ENCODE assay signal across 26 cellular contexts in the genomic region with DNA sequence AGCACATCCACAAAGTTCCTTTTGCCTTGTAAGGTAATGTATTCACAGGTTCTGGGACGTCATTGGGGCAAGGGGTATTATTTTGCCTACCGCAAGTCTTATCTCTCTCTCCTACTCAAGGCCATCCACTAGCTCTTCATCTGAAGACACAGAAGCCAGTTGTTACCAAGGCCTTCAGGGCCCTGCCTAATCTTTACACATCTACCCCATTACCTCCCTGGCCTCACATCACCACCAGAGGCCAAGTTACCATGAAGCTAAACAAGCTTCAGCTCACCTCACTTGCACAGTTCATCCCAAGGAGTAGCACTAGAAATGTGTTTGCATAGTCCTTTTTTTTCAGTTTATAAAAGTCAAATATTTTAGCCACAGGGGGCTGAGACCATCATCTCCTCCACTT. TPM values are rescaled to one million over a fixed set of nuclear protein-coding genes. Genes with fewer than 3 reads are reported as not detected.
"Had no signal": no experiment of that assay in that cellular context is flagged by ENCODE, and none has a peak within 500 bp of the region (broad histone marks: within the 10 kb centered on the region; RNA-seq: fewer than 3 reads in every experiment).

No MANE protein-coding gene starts in this region.

- H3K4me1 Mint-ChIP-seq: activated B cell treated with CpG ODN at 0.5 μM for 24 hours; activated naive CD4-positive, alpha-beta T cell treated with anti-CD3 and anti-CD28 coated beads, Interleukin-2, amount 10 ng/mL, durations not matched to agents 7 days and 5 days; stimulated activated naive B cell treated with anti-CD40 and anti-IgM and Interleukin-4, amounts not matched to agents 10 μg/mL and 1 μg/mL and 100 μg/mL, for 72 hours had no signal

- H3K27ac Mint-ChIP-seq: activated B cell treated with CpG ODN at 0.5 μM for 24 hours; activated CD4-positive, alpha-beta memory T cell treated with anti-CD3 and anti-CD28 coated beads, Interleukin-2, amount 10 ng/mL, durations not matched to agents 7 days and 5 days; activated naive CD4-positive, alpha-beta T cell treated with anti-CD3 and anti-CD28 coated beads, Interleukin-2, amount 10 ng/mL, durations not matched to agents 7 days and 5 days; stimulated activated naive B cell treated with anti-CD40 and anti-IgM and Interleukin-4, amounts not matched to agents 10 μg/mL and 1 μg/mL and 100 μg/mL, for 72 hours had no signal

- DNase-seq: activated B cell treated with CpG ODN at 0.5 μM for 24 hours; activated CD4-positive, alpha-beta memory T cell treated with anti-CD3 and anti-CD28 coated beads, Interleukin-2, amount 10 ng/mL, durations not matched to agents 7 days and 5 days; activated CD4-positive, alpha-beta T cell treated with anti-CD3 and anti-CD28 coated beads for 4 hours; activated gamma-delta T cell; activated naive CD4-positive, alpha-beta T cell treated with anti-CD3 and anti-CD28 coated beads, Interleukin-2, amount 10 ng/mL, durations not matched to agents 7 days and 5 days; anterior cingulate cortex; effector CD8-positive, alpha-beta T cell; esophagus squamous epithelium; foreskin melanocyte; heart right ventricle; kidney glomerular epithelial cell; left ventricle myocardium inferior; nucleus accumbens; pancreas; stimulated activated CD4-positive, alpha-beta T cell treated with anti-CD3 and anti-CD28 coated beads, Interleukin-15, amount 100 ng/mL, for 24 hours; stimulated activated CD4-positive, alpha-beta T cell treated with anti-CD3 and anti-CD28 coated beads, Interleukin-2, amount 100 ng/mL, for 24 hours; stimulated activated naive B cell treated with anti-CD40 and anti-IgM and Interleukin-4, amounts not matched to agents 10 μg/mL and 1 μg/mL and 100 μg/mL, for 72 hours; stomach; T-helper 2 cell; thyroid gland; upper lobe of left lung had no signal

- H3K27ac ChIP-seq: epithelial cell of prostate, esophagus squamous epithelium, left ventricle myocardium inferior, pancreas, prostate gland, stomach, thyroid gland, upper lobe of left lung, vagina had no signal

- H3K4me3 ChIP-seq: esophagus squamous epithelium, heart right ventricle, left ventricle myocardium inferior, pancreas, prostate gland, smooth muscle cell, stomach, thyroid gland, upper lobe of left lung, vagina had no signal

- ATAC-seq: heart right ventricle; pancreas; stimulated activated naive B cell treated with anti-CD40 and anti-IgM and Interleukin-4, amounts not matched to agents 10 μg/mL and 1 μg/mL and 100 μg/mL, for 72 hours had no signal

- H3K4me1 ChIP-seq: esophagus squamous epithelium, heart right ventricle, left ventricle myocardium inferior, pancreas, prostate gland, stomach, thyroid gland, upper lobe of left lung, vagina had no signal

- H3K9me3 ChIP-seq: esophagus squamous epithelium, heart right ventricle, pancreas, prostate gland, stomach, thyroid gland, upper lobe of left lung, vagina had no signal

- H3K36me3 ChIP-seq: esophagus squamous epithelium, heart right ventricle, left ventricle myocardium inferior, pancreas, prostate gland, stomach, thyroid gland, upper lobe of left lung, vagina had no signal

- H3K4me3 Mint-ChIP-seq: activated B cell treated with CpG ODN at 0.5 μM for 24 hours; activated CD4-positive, alpha-beta memory T cell treated with anti-CD3 and anti-CD28 coated beads, Interleukin-2, amount 10 ng/mL, durations not matched to agents 7 days and 5 days; activated naive CD4-positive, alpha-beta T cell treated with anti-CD3 and anti-CD28 coated beads, Interleukin-2, amount 10 ng/mL, durations not matched to agents 7 days and 5 days; stimulated activated naive B cell treated with anti-CD40 and anti-IgM and Interleukin-4, amounts not matched to agents 10 μg/mL and 1 μg/mL and 100 μg/mL, for 72 hours had no signal

- H3K27me3 ChIP-seq: esophagus squamous epithelium, heart right ventricle, pancreas, stomach, thyroid gland, upper lobe of left lung, vagina had no signal

- H3K36me3 Mint-ChIP-seq: activated naive CD4-positive, alpha-beta T cell treated with anti-CD3 and anti-CD28 coated beads, Interleukin-2, amount 10 ng/mL, durations not matched to agents 7 days and 5 days; stimulated activated naive B cell treated with anti-CD40 and anti-IgM and Interleukin-4, amounts not matched to agents 10 μg/mL and 1 μg/mL and 100 μg/mL, for 72 hours had no signal

- H3K9me3 Mint-ChIP-seq: activated B cell treated with CpG ODN at 0.5 μM for 24 hours; stimulated activated naive B cell treated with anti-CD40 and anti-IgM and Interleukin-4, amounts not matched to agents 10 μg/mL and 1 μg/mL and 100 μg/mL, for 72 hours had no signal

- H3K4me2 ChIP-seq: smooth muscle cell had no signal

- H3K27me3 Mint-ChIP-seq: activated CD4-positive, alpha-beta memory T cell treated with anti-CD3 and anti-CD28 coated beads, Interleukin-2, amount 10 ng/mL, durations not matched to agents 7 days and 5 days had no signal

RNA-seq across cellular contexts. Expression of a gene that starts 34.1 kb away (rescaled TPM):
- total RNA-seq: glomerular endothelial cell had no signal
